14 cellular contexts compared by ENCODE assay signal in genomic region chr11:76663912-76664440, GRCh38. TPM values are rescaled to one million over a fixed set of nuclear protein-coding genes. Genes with fewer than 3 reads are reported as not detected.
DNase-seq lines count a peak whose midpoint lies in the region; ATAC-seq and TF ChIP-seq lines count a peak whose summit lies in the region.
"Had no signal": no experiment of that assay in that cellular context is flagged by ENCODE, and none has a peak within 500 bp of the region (broad histone marks: within the 10 kb centered on the region; RNA-seq: fewer than 3 reads in every experiment).

No MANE protein-coding gene starts in this region.

- peaks cover 36 to 92% (median 78%) of the 10 kb centered on the region in 10 experiments for H3K4me1 ChIP-seq in BLaER1 treated with 17β-estradiol and CSF1 and Interleukin-3, amounts not matched to agents 10 nM and 100 nM
- H3K4me1 ChIP-seq in Loucy (ENCODE audit: insufficient read depth, low read length, poor library complexity, severe bottlenecking) (peaks cover 9% of the 10 kb centered on the region), psoas muscle (no peaks in the 10 kb centered on the region), GM23248 (ENCODE audit: insufficient read depth) (no peaks in the 10 kb centered on the region)
- H3K4me1 ChIP-seq: right lobe of liver had no signal

- in situ Hi-C loops in GM23248 (cut with MboI): no loop called here

- H3K36me3 Mint-ChIP-seq in glutamatergic neuron (ENCODE audit: unreplicated experiment) (no peaks in the 10 kb centered on the region), T-cell (no peaks in the 10 kb centered on the region)
- no peaks in the 10 kb centered on the region for H3K36me3 Mint-ChIP-seq in activated CD4-positive, alpha-beta T cell treated with anti-CD3 and anti-CD28 coated beads for 36 hours (ENCODE audit: low read depth)

- no peak overlapping the region for H2AFZ ChIP-seq in Loucy (ENCODE audit: low read length)
- H2AFZ ChIP-seq in GM23248: no peak overlapping the region

- peak overlapping the region in 7 of 11 experiments; percentile 26 to 64 (median 51); a peak in 10 of 22 replicates for H3K9ac ChIP-seq in BLaER1 treated with 17β-estradiol and CSF1 and Interleukin-3, amounts not matched to agents 10 nM and 100 nM
- H3K9ac ChIP-seq in Loucy (ENCODE audit: low read depth, low read length, poor library complexity, severe bottlenecking) (no peak overlapping the region), GM23248 (no peak overlapping the region)

- no peak overlapping the region for H3K4me3 Mint-ChIP-seq in glutamatergic neuron (ENCODE audit: unreplicated experiment)
- H3K4me3 Mint-ChIP-seq in activated CD4-positive, alpha-beta T cell treated with anti-CD3 and anti-CD28 coated beads for 36 hours: no peak overlapping the region
- H3K4me3 Mint-ChIP-seq in T-cell: no peak overlapping the region

- H3K79me2 ChIP-seq in Loucy (ENCODE audit: insufficient read depth, low read length) (no peaks in the 10 kb centered on the region), GM23248 (ENCODE audit: insufficient read depth) (no peaks in the 10 kb centered on the region)

- no peaks in the 10 kb centered on the region for H3K9me3 ChIP-seq in BLaER1 treated with 17β-estradiol and CSF1 and Interleukin-3, amounts not matched to agents 10 nM and 100 nM (replicated peaks in 1 of 11)
- H3K9me3 ChIP-seq in Loucy (ENCODE audit: insufficient read depth, low read depth, low read length) (no peaks in the 10 kb centered on the region), psoas muscle (no peaks in the 10 kb centered on the region), GM23248 (ENCODE audit: low read depth) (no peaks in the 10 kb centered on the region)
- H3K9me3 ChIP-seq: neutrophil, right lobe of liver had no signal

- WGBS in psoas muscle, 3 donors: 76 to 81% (median 80%) methylated on average over 7 of the region's 7 CpGs
- 90 to 94% methylated on average over 7 of the region's 7 CpGs for WGBS in GM23248 (ENCODE audit: low coverage in 1 of 2, low lambda C conversion rate in 2 of 2, missing lambda C conversion rate in 2 of 2), 2 experiments

- no peak for TF ChIP-seq CTCF in Loucy (conservative IDR thresholded peaks at IDR 0.05; ENCODE audit: low read length)
- TF ChIP-seq CTCF in glutamatergic neuron (IDR thresholded peaks at IDR 0.05; ENCODE audit: partially characterized antibody, unreplicated experiment): no peak
- TF ChIP-seq CTCF in psoas muscle (IDR thresholded peaks at IDR 0.05): no peak

- intact Hi-C loops in psoas muscle (cut with DNase I): no loop called here
- intact Hi-C loops in activated CD4-positive, alpha-beta T cell treated with anti-CD3 and anti-CD28 coated beads for 36 hours (cut with DNase I, micrococcal nuclease): no loop called here

- CTCF ChIA-PET in activated CD4-positive, alpha-beta T cell treated with anti-CD3 and anti-CD28 coated beads for 36 hours (lab: Charles Lee): interaction anchor here (1.2 kb wide), 1 partner anchor 14 kb away, joined by 3 read pairs; no protein-coding TSS in a partner anchor
- CTCF ChIA-PET in T-cell (lab: Charles Lee): no interaction called here

- no peaks in the 10 kb centered on the region for H3K36me3 ChIP-seq in BLaER1 treated with 17β-estradiol and CSF1 and Interleukin-3, amounts not matched to agents 10 nM and 100 nM
- H3K36me3 ChIP-seq in Loucy (ENCODE audit: insufficient read depth, low read length): no peaks in the 10 kb centered on the region
- H3K36me3 ChIP-seq in psoas muscle (ENCODE audit: insufficient read depth in 1 of 2, low read depth in 1 of 2): peaks cover 0 to 20% of the 10 kb centered on the region in 2 donors
- no peaks in the 10 kb centered on the region for H3K36me3 ChIP-seq in GM23248 (ENCODE audit: low read depth)
- H3K36me3 ChIP-seq: neutrophil, right lobe of liver had no signal

- H4K20me1 ChIP-seq in BLaER1 treated with 17β-estradiol and CSF1 and Interleukin-3, amounts not matched to agents 10 nM and 100 nM: peaks cover 0 to 7% (median 0%) of the 10 kb centered on the region in 11 experiments; a peak in 4 of 22 replicates
- H4K20me1 ChIP-seq in Loucy (ENCODE audit: insufficient read depth, low read length, poor library complexity, severe bottlenecking): no peaks in the 10 kb centered on the region
- H4K20me1 ChIP-seq in GM23248 (ENCODE audit: insufficient read depth): no peaks in the 10 kb centered on the region

- H3K27me3 Mint-ChIP-seq in glutamatergic neuron (ENCODE audit: unreplicated experiment) (no peaks in the 10 kb centered on the region), T-cell (peaks cover 11 to 13% of the 10 kb centered on the region in 2 donors)
- peaks cover 8% of the 10 kb centered on the region for H3K27me3 Mint-ChIP-seq in activated CD4-positive, alpha-beta T cell treated with anti-CD3 and anti-CD28 coated beads for 36 hours

- DNase-seq in glutamatergic neuron (peak; percentile 4), psoas muscle (no peak), T-cell (no peak), GM23248 (no peak)
- no peak for DNase-seq in activated CD4-positive, alpha-beta T cell treated with anti-CD3 and anti-CD28 coated beads for 36 hours
- no peak for DNase-seq in activated naive CD4-positive, alpha-beta T cell treated with Interleukin-2 at 50 U/mL for 16 hours
- DNase-seq: activated effector memory CD4-positive, alpha-beta T cell treated with Interleukin-2 at 50 U/mL for 16 hours; hypothalamus; NCI-H1105 treated with DMSO at 0.1 percent for 48 hours; NCI-H526 had no signal

- no peak for ATAC-seq in psoas muscle
- no peak for ATAC-seq in activated CD4-positive, alpha-beta T cell treated with anti-CD3 and anti-CD28 coated beads for 36 hours
- ATAC-seq in T-cell (replicated peaks in 1 of 4): no peak

- H3F3A ChIP-seq in Loucy (ENCODE audit: low read depth) (no peaks in the 10 kb centered on the region), GM23248 (ENCODE audit: insufficient read depth) (no peaks in the 10 kb centered on the region)

- H3K4me2 ChIP-seq in BLaER1 treated with 17β-estradiol and CSF1 and Interleukin-3, amounts not matched to agents 10 nM and 100 nM: peak overlapping the region; percentile 62 to 99 (median 96)
- H3K4me2 ChIP-seq in Loucy (ENCODE audit: low read depth, low read length, poor library complexity, severe bottlenecking) (peak overlapping the region; percentile 22), GM23248 (ENCODE audit: unreplicated experiment) (no peak overlapping the region)

- H3K4me1 Mint-ChIP-seq in glutamatergic neuron (ENCODE audit: low read depth, unreplicated experiment) (peaks cover 8% of the 10 kb centered on the region), T-cell (peaks cover 20 to 37% (median 26%) of the 10 kb centered on the region in 3 donors)
- H3K4me1 Mint-ChIP-seq in activated CD4-positive, alpha-beta T cell treated with anti-CD3 and anti-CD28 coated beads for 36 hours: peaks cover 12% of the 10 kb centered on the region

- POLR2A ChIA-PET in activated CD4-positive, alpha-beta T cell treated with anti-CD3 and anti-CD28 coated beads for 36 hours (lab: Charles Lee): no interaction called here
- POLR2A ChIA-PET in T-cell (lab: Charles Lee): no interaction called here

- peaks cover 11 to 31% (median 21%) of the 10 kb centered on the region in 11 experiments for H3K27me3 ChIP-seq in BLaER1 treated with 17β-estradiol and CSF1 and Interleukin-3, amounts not matched to agents 10 nM and 100 nM
- no peaks in the 10 kb centered on the region for H3K27me3 ChIP-seq in Loucy (ENCODE audit: insufficient read depth, low read length, poor library complexity, severe bottlenecking)
- H3K27me3 ChIP-seq in psoas muscle (ENCODE audit: insufficient read depth in 3 of 3, low read length in 2 of 3): peaks cover 0 to 6% (median 0%) of the 10 kb centered on the region in 3 donors
- H3K27me3 ChIP-seq in GM23248 (replicated peaks; ENCODE audit: insufficient read depth): no peaks in the 10 kb centered on the region
- H3K27me3 ChIP-seq: right lobe of liver had no signal

- H3K4me3 ChIP-seq in BLaER1 treated with 17β-estradiol and CSF1 and Interleukin-3, amounts not matched to agents 10 nM and 100 nM: no peak overlapping the region
- H3K4me3 ChIP-seq in Loucy (ENCODE audit: low read length, poor library complexity, severe bottlenecking) (no peak overlapping the region), psoas muscle (no peak overlapping the region), GM23248 (no peak overlapping the region)
- H3K4me3 ChIP-seq: right lobe of liver had no signal

- H3K9me2 ChIP-seq in Loucy (replicated peaks; ENCODE audit: low read depth, low read length) (no peaks in the 10 kb centered on the region), GM23248 (ENCODE audit: insufficient read depth) (no peaks in the 10 kb centered on the region)

- H3K9me3 Mint-ChIP-seq in glutamatergic neuron (ENCODE audit: unreplicated experiment) (peaks cover 3% of the 10 kb centered on the region), T-cell (no peaks in the 10 kb centered on the region)
- no peaks in the 10 kb centered on the region for H3K9me3 Mint-ChIP-seq in activated CD4-positive, alpha-beta T cell treated with anti-CD3 and anti-CD28 coated beads for 36 hours (ENCODE audit: low read depth)

- peak overlapping the region in 8 of 11 experiments; percentile 43 to 79 (median 66); a peak in 17 of 22 replicates for H3K27ac ChIP-seq in BLaER1 treated with 17β-estradiol and CSF1 and Interleukin-3, amounts not matched to agents 10 nM and 100 nM
- H3K27ac ChIP-seq in psoas muscle (peak overlapping the region; percentile 36), GM23248 (no peak overlapping the region)
- H3K27ac ChIP-seq: neutrophil had no signal

- H3K27ac Mint-ChIP-seq in glutamatergic neuron (ENCODE audit: unreplicated experiment) (no peak overlapping the region), T-cell (no peak overlapping the region)
- no peak overlapping the region for H3K27ac Mint-ChIP-seq in activated CD4-positive, alpha-beta T cell treated with anti-CD3 and anti-CD28 coated beads for 36 hours

RNA-seq across cellular contexts. Expression of gene LRRC32, which starts 6.6 kb away (rescaled TPM):
- 0.39 TPM for total RNA-seq in glutamatergic neuron (ENCODE audit: unreplicated experiment)
- total RNA-seq in psoas muscle: 10 to 100 TPM; 14.7 to 32.9 (median 21.4) TPM
- 10 to 100 TPM; 16.2 to 27.9 (median 16.7) TPM for polyA plus RNA-seq in psoas muscle
- total RNA-seq in activated CD4-positive, alpha-beta T cell treated with anti-CD3 and anti-CD28 coated beads for 36 hours: 1 to 10 TPM; 4.7 to 5.7 TPM
- total RNA-seq in T-cell: 1 to 10 TPM in 3 of 5 donors, under 1 TPM in 2; 0.77 to 3.6 (median 2.2) TPM
- total RNA-seq in GM23248 (2014; rRNA removed; shearing (Covaris generic)): 4.2 and 7.9 TPM in 2 replicates
- 3.5 and 4.0 TPM in 2 replicates for polyA plus RNA-seq in GM23248 (2016; fragmentation: Nextera tagmentation; extraction: Ambion mirVana)

Comparison
In these comparisons a context has a peak if more than half of its experiments do, and no peak if none do; other contexts are left out.
1. H3K9ac ChIP-seq: peak in BLaER1 treated with 17β-estradiol and CSF1 and Interleukin-3, amounts not matched to agents 10 nM and 100 nM (7 of 11); none in Loucy (single experiment) and GM23248 (single experiment).